Comparison of ENCODE assay signal across 24 cellular contexts in genomic region chr6:144075187-144075586, GRCh38. TPM values are rescaled to one million over a fixed set of nuclear protein-coding genes. Genes with fewer than 3 reads are reported as not detected.
DNase-seq lines count a peak whose midpoint lies in the region; ATAC-seq, FAIRE-seq and TF ChIP-seq lines count a peak whose summit lies in the region.
"Had no signal": no experiment of that assay in that cellular context is flagged by ENCODE, and none has a peak within 500 bp of the region (broad histone marks: within the 10 kb centered on the region; RNA-seq: fewer than 3 reads in every experiment).

No MANE protein-coding gene starts in this region.

- DNase-seq in GM18507 (ENCODE audit: extremely low spot score, insufficient read length, low read depth) (no peak), SK-N-DZ (ENCODE audit: low spot score) (no peak), DMS153 treated with DMSO at 0.1 percent for 48 hours (lab: John Stamatoyannopoulos, UW; ENCODE audit: unreplicated experiment) (no peak), HPDE6-E6E7 (ENCODE audit: extremely low spot score) (no peak), coronary artery (ENCODE audit: low spot score) (no peak)
- DNase-seq: activated T-cell treated with anti-CD3 and anti-CD28 coated beads, Interleukin-2, amount 50 U/mL, for 72 hours; CD4-positive, CD25-positive, alpha-beta regulatory T cell; colonic mucosa; DMS53; heart right ventricle; KG1; lower lobe of right lung; NCI-H1417; occipital lobe; stimulated activated naive CD4-positive, alpha-beta T cell; T-helper 2 cell; upper lobe of right lung had no signal

- H3K9me2 ChIP-seq in Loucy (replicated peaks; ENCODE audit: low read depth, low read length), result no peaks in the 10 kb centered on the region

- no peak overlapping the region for H3K4me2 ChIP-seq in Loucy (ENCODE audit: low read depth, low read length, poor library complexity, severe bottlenecking)

- no peaks in the 10 kb centered on the region for H3K9me3 ChIP-seq in Loucy (ENCODE audit: insufficient read depth, low read depth, low read length)
- H3K9me3 ChIP-seq: colonic mucosa, heart right ventricle, lower lobe of right lung, right atrium auricular region, SJSA1, upper lobe of right lung had no signal

- no peaks in the 10 kb centered on the region for H4K20me1 ChIP-seq in Loucy (ENCODE audit: insufficient read depth, low read length, poor library complexity, severe bottlenecking)

- TF ChIP-seq CTCF in Loucy (conservative IDR thresholded peaks at IDR 0.05; ENCODE audit: low read length) (no peak), coronary artery (IDR thresholded peaks at IDR 0.05) (no peak)

- H2AFZ ChIP-seq in Loucy (ENCODE audit: low read length), result 0 out of 2 replicates have a peak overlapping the region, but pooled peaks have one; percentile 9

- no peak overlapping the region for H3K9ac ChIP-seq in Loucy (ENCODE audit: low read depth, low read length, poor library complexity, severe bottlenecking)

- no peak overlapping the region for H3K27ac ChIP-seq in coronary artery
- H3K27ac ChIP-seq: colonic mucosa, heart right ventricle, lower lobe of right lung, right atrium auricular region, SJSA1, upper lobe of right lung had no signal

- peaks cover 12% of the 10 kb centered on the region for H3K4me1 ChIP-seq in Loucy (ENCODE audit: insufficient read depth, low read length, poor library complexity, severe bottlenecking)
- H3K4me1 ChIP-seq: colonic mucosa, heart right ventricle, lower lobe of right lung, right atrium auricular region, upper lobe of right lung had no signal

- no peaks in the 10 kb centered on the region for H3K36me3 ChIP-seq in Loucy (ENCODE audit: insufficient read depth, low read length)
- H3K36me3 ChIP-seq: colonic mucosa, heart right ventricle, lower lobe of right lung, right atrium auricular region, SJSA1, upper lobe of right lung had no signal

- no peaks in the 10 kb centered on the region for H3K79me2 ChIP-seq in Loucy (ENCODE audit: insufficient read depth, low read length)

- peak; percentile 86 for FAIRE-seq in GM18507 (lab: Jason Lieb, UNC)

- H3K27me3 ChIP-seq in Loucy (ENCODE audit: insufficient read depth, low read length, poor library complexity, severe bottlenecking), result no peaks in the 10 kb centered on the region
- H3K27me3 ChIP-seq: colonic mucosa, right atrium auricular region, SJSA1, upper lobe of right lung had no signal

- ATAC-seq in GM19455 (IDR thresholded peaks at IDR 0.05; ENCODE audit: unreplicated experiment) (peak; percentile 60), HG02759 (IDR thresholded peaks at IDR 0.05; ENCODE audit: unreplicated experiment) (peak; percentile 78)
- ATAC-seq: activated T-cell treated with anti-CD3 and anti-CD28 coated beads, Interleukin-2, amount 50 U/mL, for 72 hours; heart right ventricle; lower lobe of right lung; Panc1; upper lobe of right lung; WTC11 had no signal

- H3K4me3 ChIP-seq in Loucy (ENCODE audit: low read length, poor library complexity, severe bottlenecking) (no peak overlapping the region), coronary artery (no peak overlapping the region)
- H3K4me3 ChIP-seq: colonic mucosa, heart right ventricle, lower lobe of right lung, right atrium auricular region, SJSA1, upper lobe of right lung had no signal

- no peaks in the 10 kb centered on the region for H3F3A ChIP-seq in Loucy (ENCODE audit: low read depth)

RNA-seq across cellular contexts. Expression of gene SF3B5, which starts 20.2 kb away (rescaled TPM):
- 214 and 220 TPM in 2 replicates for polyA plus RNA-seq in SK-N-DZ (2014; cell fraction: cytosol; rRNA removed)
- polyA plus RNA-seq in SK-N-DZ (2014; cell fraction: nucleus; rRNA removed), result 118 and 147 TPM in 2 replicates
